In genomic region chr17:81383504-81384421, GRCh38 we compare ENCODE assay signal across 20 cellular contexts.
"Had no signal": no experiment of that assay in that cellular context is flagged by ENCODE, and none has a peak within 500 bp of the region (broad histone marks: within the 10 kb centered on the region; RNA-seq: fewer than 3 reads in every experiment).

No MANE protein-coding gene starts in this region.

- H3K4me3 ChIP-seq: stomach, uterus had no signal

- H3K27ac Mint-ChIP-seq: activated CD8-positive, alpha-beta T cell treated with anti-CD3 and anti-CD28 coated beads, Interleukin-2, amount 10 ng/mL, durations not matched to agents 7 days and 5 days; activated naive CD4-positive, alpha-beta T cell treated with anti-CD3 and anti-CD28 coated beads, Interleukin-2, amount 10 ng/mL, durations not matched to agents 7 days and 5 days; activated naive CD8-positive, alpha-beta T cell treated with anti-CD3 and anti-CD28 coated beads, Interleukin-2, amount 50 U/mL, for 24 hours; stimulated activated effector memory CD8-positive, alpha-beta T cell treated with anti-CD3 and anti-CD28 coated beads, Interleukin-12 subunit alpha, Interleukin-12 subunit beta, amount 100 ng/mL, for 72 hours; T-cell had no signal

- DNase-seq: activated CD4-positive, alpha-beta T cell treated with anti-CD3 and anti-CD28 coated beads for 48 hours; activated CD4-positive, CD25-positive, alpha-beta regulatory T cell; activated CD8-positive, alpha-beta T cell treated with anti-CD3 and anti-CD28 coated beads, Interleukin-2, amount 10 ng/mL, durations not matched to agents 7 days and 5 days; activated effector memory CD4-positive, alpha-beta T cell treated with Interleukin-2 at 50 U/mL for 16 hours; activated naive CD4-positive, alpha-beta T cell treated with anti-CD3 and anti-CD28 coated beads, Interleukin-2, amount 10 ng/mL, durations not matched to agents 7 days and 5 days; activated naive CD8-positive, alpha-beta T cell treated with anti-CD3 and anti-CD28 coated beads, Interleukin-2, amount 50 U/mL, for 24 hours; activated T-cell treated with anti-CD3 and anti-CD28 coated beads, Interleukin-2, amount 50 U/mL, for 4 hours; brain microvascular endothelial cell; cortex of kidney; effector memory CD4-positive, alpha-beta T cell; hippocampal formation; islet precursor cell; small intestine; stimulated activated CD4-positive, alpha-beta T cell treated with anti-CD3 and anti-CD28 coated beads, Interleukin-4, amount 100 ng/mL, for 1 hour; stomach; T-cell had no signal

- H3K36me3 Mint-ChIP-seq: activated naive CD4-positive, alpha-beta T cell treated with anti-CD3 and anti-CD28 coated beads, Interleukin-2, amount 10 ng/mL, durations not matched to agents 7 days and 5 days; stimulated activated effector memory CD8-positive, alpha-beta T cell treated with anti-CD3 and anti-CD28 coated beads, Interleukin-12 subunit alpha, Interleukin-12 subunit beta, amount 100 ng/mL, for 72 hours; T-cell had no signal

- ATAC-seq: activated CD8-positive, alpha-beta T cell treated with anti-CD3 and anti-CD28 coated beads, Interleukin-2, amount 10 ng/mL, durations not matched to agents 7 days and 5 days; activated naive CD8-positive, alpha-beta T cell treated with anti-CD3 and anti-CD28 coated beads, Interleukin-2, amount 50 U/mL, for 24 hours; activated T-cell treated with anti-CD3 and anti-CD28 coated beads, Interleukin-2, amount 50 U/mL, for 4 hours; left lobe of liver; SK-N-SH treated with all-trans-retinoic acid at 6 μM for 48 hours; stimulated activated effector memory CD8-positive, alpha-beta T cell treated with anti-CD3 and anti-CD28 coated beads, Interleukin-12 subunit alpha, Interleukin-12 subunit beta, amount 100 ng/mL, for 72 hours; T-cell had no signal

- H3K27ac ChIP-seq: brain microvascular endothelial cell, stomach, uterus had no signal

- H3K9me3 ChIP-seq: stomach, uterus had no signal

- H3K4me1 Mint-ChIP-seq: stimulated activated effector memory CD8-positive, alpha-beta T cell treated with anti-CD3 and anti-CD28 coated beads, Interleukin-12 subunit alpha, Interleukin-12 subunit beta, amount 100 ng/mL, for 72 hours had no signal

- H3K27me3 ChIP-seq: brain microvascular endothelial cell, uterus had no signal

- H3K4me3 Mint-ChIP-seq: activated CD8-positive, alpha-beta T cell treated with anti-CD3 and anti-CD28 coated beads, Interleukin-2, amount 10 ng/mL, durations not matched to agents 7 days and 5 days; activated naive CD4-positive, alpha-beta T cell treated with anti-CD3 and anti-CD28 coated beads, Interleukin-2, amount 10 ng/mL, durations not matched to agents 7 days and 5 days; activated naive CD8-positive, alpha-beta T cell treated with anti-CD3 and anti-CD28 coated beads, Interleukin-2, amount 50 U/mL, for 24 hours; activated T-cell treated with anti-CD3 and anti-CD28 coated beads, Interleukin-2, amount 50 U/mL, for 4 hours; stimulated activated effector memory CD8-positive, alpha-beta T cell treated with anti-CD3 and anti-CD28 coated beads, Interleukin-12 subunit alpha, Interleukin-12 subunit beta, amount 100 ng/mL, for 72 hours had no signal

- H3K36me3 ChIP-seq: brain microvascular endothelial cell, stomach, uterus had no signal

- H3K9me3 Mint-ChIP-seq: activated naive CD4-positive, alpha-beta T cell treated with anti-CD3 and anti-CD28 coated beads, Interleukin-2, amount 10 ng/mL, durations not matched to agents 7 days and 5 days; activated naive CD8-positive, alpha-beta T cell treated with anti-CD3 and anti-CD28 coated beads, Interleukin-2, amount 50 U/mL, for 24 hours; activated T-cell treated with anti-CD3 and anti-CD28 coated beads, Interleukin-2, amount 50 U/mL, for 4 hours; stimulated activated effector memory CD8-positive, alpha-beta T cell treated with anti-CD3 and anti-CD28 coated beads, Interleukin-12 subunit alpha, Interleukin-12 subunit beta, amount 100 ng/mL, for 72 hours; T-cell had no signal
